Comparison of ENCODE assay signal across 38 cellular contexts in the genomic region with DNA sequence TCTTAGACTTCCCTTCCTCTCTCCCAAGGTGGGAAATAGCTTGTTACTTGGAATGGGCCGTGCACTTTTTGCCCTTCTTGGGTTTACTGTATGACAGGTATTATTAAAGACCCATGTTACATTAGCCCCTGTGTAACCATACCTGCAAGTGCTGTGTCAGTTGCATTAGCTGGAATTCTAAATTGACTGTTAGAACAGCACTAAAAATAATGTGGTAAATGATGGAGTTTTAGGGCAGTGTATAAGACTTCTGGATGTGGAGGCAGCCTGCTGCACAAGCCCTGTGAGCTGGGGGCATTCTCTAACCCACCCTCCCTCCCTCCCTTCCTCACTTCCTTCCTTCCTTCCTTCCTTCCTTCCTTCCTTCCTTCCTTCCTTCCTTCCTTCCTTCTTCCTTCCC. TPM values are rescaled to one million over a fixed set of nuclear protein-coding genes. Genes with fewer than 3 reads are reported as not detected.
"Had no signal": no experiment of that assay in that cellular context is flagged by ENCODE, and none has a peak within 500 bp of the region (broad histone marks: within the 10 kb centered on the region; RNA-seq: fewer than 3 reads in every experiment).

No MANE protein-coding gene starts in this region.

- H3K27ac Mint-ChIP-seq: activated naive CD4-positive, alpha-beta T cell treated with anti-CD3 and anti-CD28 coated beads for 36 hours; activated naive CD4-positive, alpha-beta T cell treated with anti-CD3 and anti-CD28 coated beads, Interleukin-2, amount 10 ng/mL, durations not matched to agents 7 days and 5 days; activated naive CD4-positive, alpha-beta T cell treated with anti-CD3 and anti-CD28 coated beads, Interleukin-2, amount 50 U/mL, for 24 hours; activated naive CD4-positive, alpha-beta T cell treated with anti-CD3 and anti-CD28 coated beads, Interleukin-2, amount 50 U/mL, for 72 hours; activated naive CD8-positive, alpha-beta T cell; activated naive CD8-positive, alpha-beta T cell treated with anti-CD3 and anti-CD28 coated beads for 36 hours; activated naive CD8-positive, alpha-beta T cell treated with anti-CD3 and anti-CD28 coated beads, Interleukin-2, amount 10 ng/mL, durations not matched to agents 7 days and 5 days; activated naive CD8-positive, alpha-beta T cell treated with anti-CD3 and anti-CD28 coated beads, Interleukin-2, amount 50 U/mL, for 24 hours; activated T-cell treated with anti-CD3 and anti-CD28 coated beads, Interleukin-2, amount 50 U/mL, for 24 hours; activated T-cell treated with anti-CD3 and anti-CD28 coated beads, Interleukin-2, amount 50 U/mL, for 72 hours; activated T-helper 1 cell treated with anti-CD3 and anti-CD28 coated beads, Interleukin-12 subunit alpha, Interleukin-12 subunit beta, Interleukin-2, Interleukin-4 antibody, amounts not matched to agents 30 ng/mL and 10 ng/mL and 1 ng/mL, durations not matched to agents 14 hours and 24 hours and 36 hours; activated T-helper 17 cell treated with anti-CD3 and anti-CD28 coated beads, Interleukin-2, amount 50 U/mL, for 72 hours; activated T-helper 2 cell treated with anti-CD3 and anti-CD28 coated beads, Interferon-gamma antibody, Interleukin-2, Interleukin-4, amounts not matched to agents 10 μg/mL and 5 μg/mL and 100 μg/mL, durations not matched to agents 14 hours and 24 hours and 36 hours; brain had no signal

- H3K36me3 ChIP-seq: adrenal gland, ascending aorta, brain microvascular endothelial cell, breast epithelium, cardiac muscle cell had no signal

- H3K4me1 Mint-ChIP-seq: activated naive CD4-positive, alpha-beta T cell treated with anti-CD3 and anti-CD28 coated beads, Interleukin-2, amount 10 ng/mL, durations not matched to agents 7 days and 5 days; activated naive CD4-positive, alpha-beta T cell treated with anti-CD3 and anti-CD28 coated beads, Interleukin-2, amount 50 U/mL, for 24 hours; activated naive CD8-positive, alpha-beta T cell treated with anti-CD3 and anti-CD28 coated beads for 36 hours; activated naive CD8-positive, alpha-beta T cell treated with anti-CD3 and anti-CD28 coated beads, Interleukin-2, amount 10 ng/mL, durations not matched to agents 7 days and 5 days; activated naive CD8-positive, alpha-beta T cell treated with anti-CD3 and anti-CD28 coated beads, Interleukin-2, amount 50 U/mL, for 24 hours; activated T-helper 17 cell treated with anti-CD3 and anti-CD28 coated beads, Interleukin-2, amount 50 U/mL, for 72 hours; central memory CD8-positive, alpha-beta T cell had no signal

- DNase-seq: activated effector memory CD4-positive, alpha-beta T cell treated with anti-CD3 and anti-CD28 coated beads, Interleukin-2, amount 50 U/mL, for 16 hours; activated effector memory CD4-positive, alpha-beta T cell treated with Interleukin-2 at 50 U/mL for 16 hours; activated gamma-delta T cell; activated gamma-delta T cell treated with Interleukin-2 at 50 U/mL for 16 hours; activated naive CD4-positive, alpha-beta T cell; activated naive CD4-positive, alpha-beta T cell treated with anti-CD3 and anti-CD28 coated beads for 36 hours; activated naive CD4-positive, alpha-beta T cell treated with anti-CD3 and anti-CD28 coated beads, Interleukin-2, amount 10 ng/mL, durations not matched to agents 7 days and 5 days; activated naive CD4-positive, alpha-beta T cell treated with anti-CD3 and anti-CD28 coated beads, Interleukin-2, amount 50 U/mL, for 16 hours; activated naive CD4-positive, alpha-beta T cell treated with Interleukin-2 at 50 U/mL for 16 hours; activated naive CD8-positive, alpha-beta T cell treated with anti-CD3 and anti-CD28 coated beads for 36 hours; activated naive CD8-positive, alpha-beta T cell treated with anti-CD3 and anti-CD28 coated beads, Interleukin-2, amount 10 ng/mL, durations not matched to agents 7 days and 5 days; activated naive CD8-positive, alpha-beta T cell treated with anti-CD3 and anti-CD28 coated beads, Interleukin-2, amount 50 U/mL, for 24 hours; activated T-cell treated with anti-CD3 and anti-CD28 coated beads, Interleukin-2, amount 50 U/mL, for 24 hours; activated T-cell treated with anti-CD3 and anti-CD28 coated beads, Interleukin-2, amount 50 U/mL, for 4 hours; activated T-cell treated with anti-CD3 and anti-CD28 coated beads, Interleukin-2, amount 50 U/mL, for 48 hours; activated T-cell treated with anti-CD3 and anti-CD28 coated beads, Interleukin-2, amount 50 U/mL, for 72 hours; adrenal gland; amniotic stem cell; amygdala; anterior cingulate cortex; aorta; body of pancreas; brain microvascular endothelial cell; caudate nucleus; central memory CD4-positive, alpha-beta T cell; cerebellar nuclear complex had no signal

- H3K36me3 Mint-ChIP-seq: activated naive CD4-positive, alpha-beta T cell treated with anti-CD3 and anti-CD28 coated beads, Interleukin-2, amount 10 ng/mL, durations not matched to agents 7 days and 5 days; activated naive CD4-positive, alpha-beta T cell treated with anti-CD3 and anti-CD28 coated beads, Interleukin-2, amount 50 U/mL, for 24 hours; activated naive CD8-positive, alpha-beta T cell; activated naive CD8-positive, alpha-beta T cell treated with anti-CD3 and anti-CD28 coated beads for 36 hours; activated naive CD8-positive, alpha-beta T cell treated with anti-CD3 and anti-CD28 coated beads, Interleukin-2, amount 10 ng/mL, durations not matched to agents 7 days and 5 days had no signal

- ATAC-seq: activated naive CD4-positive, alpha-beta T cell treated with anti-CD3 and anti-CD28 coated beads, Interleukin-2, amount 50 U/mL, for 72 hours; activated naive CD8-positive, alpha-beta T cell treated with anti-CD3 and anti-CD28 coated beads, Interleukin-2, amount 50 U/mL, for 24 hours; activated T-cell treated with anti-CD3 and anti-CD28 coated beads, Interleukin-2, amount 50 U/mL, for 4 hours; activated T-cell treated with anti-CD3 and anti-CD28 coated beads, Interleukin-2, amount 50 U/mL, for 72 hours; activated T-helper 17 cell treated with anti-CD3 and anti-CD28 coated beads, Interleukin-2, amount 50 U/mL, for 72 hours; body of pancreas had no signal

- H3K4me3 ChIP-seq: adrenal gland, ascending aorta, body of pancreas, breast epithelium, cardiac muscle cell had no signal

- H3K9me3 ChIP-seq: adrenal gland, body of pancreas had no signal

- H3K4me1 ChIP-seq: adrenal gland, ascending aorta, body of pancreas, breast epithelium had no signal

- H3K27me3 Mint-ChIP-seq: activated naive CD4-positive, alpha-beta T cell treated with anti-CD3 and anti-CD28 coated beads, Interleukin-2, amount 10 ng/mL, durations not matched to agents 7 days and 5 days; activated naive CD4-positive, alpha-beta T cell treated with anti-CD3 and anti-CD28 coated beads, Interleukin-2, amount 50 U/mL, for 24 hours; activated naive CD8-positive, alpha-beta T cell; activated naive CD8-positive, alpha-beta T cell treated with anti-CD3 and anti-CD28 coated beads for 36 hours; activated naive CD8-positive, alpha-beta T cell treated with anti-CD3 and anti-CD28 coated beads, Interleukin-2, amount 10 ng/mL, durations not matched to agents 7 days and 5 days; activated naive CD8-positive, alpha-beta T cell treated with anti-CD3 and anti-CD28 coated beads, Interleukin-2, amount 50 U/mL, for 24 hours; activated T-cell treated with anti-CD3 and anti-CD28 coated beads, Interleukin-2, amount 50 U/mL, for 24 hours; activated T-helper 17 cell treated with anti-CD3 and anti-CD28 coated beads, Interleukin-2, amount 50 U/mL, for 72 hours; central memory CD8-positive, alpha-beta T cell had no signal

- H3K27me3 ChIP-seq: adrenal gland, ascending aorta, body of pancreas, brain microvascular endothelial cell, breast epithelium, cardiac muscle cell had no signal

- H3K27ac ChIP-seq: adrenal gland, ascending aorta, body of pancreas, brain microvascular endothelial cell, breast epithelium, cardiac muscle cell had no signal

- H3K4me3 Mint-ChIP-seq: activated naive CD4-positive, alpha-beta T cell treated with anti-CD3 and anti-CD28 coated beads for 36 hours; activated naive CD4-positive, alpha-beta T cell treated with anti-CD3 and anti-CD28 coated beads, Interleukin-2, amount 10 ng/mL, durations not matched to agents 7 days and 5 days; activated naive CD4-positive, alpha-beta T cell treated with anti-CD3 and anti-CD28 coated beads, Interleukin-2, amount 50 U/mL, for 24 hours; activated naive CD8-positive, alpha-beta T cell; activated naive CD8-positive, alpha-beta T cell treated with anti-CD3 and anti-CD28 coated beads for 36 hours; activated naive CD8-positive, alpha-beta T cell treated with anti-CD3 and anti-CD28 coated beads, Interleukin-2, amount 10 ng/mL, durations not matched to agents 7 days and 5 days; activated naive CD8-positive, alpha-beta T cell treated with anti-CD3 and anti-CD28 coated beads, Interleukin-2, amount 50 U/mL, for 24 hours; activated T-cell treated with anti-CD3 and anti-CD28 coated beads, Interleukin-2, amount 50 U/mL, for 24 hours; activated T-cell treated with anti-CD3 and anti-CD28 coated beads, Interleukin-2, amount 50 U/mL, for 4 hours; activated T-cell treated with anti-CD3 and anti-CD28 coated beads, Interleukin-2, amount 50 U/mL, for 72 hours; activated T-helper 1 cell treated with anti-CD3 and anti-CD28 coated beads, Interleukin-12 subunit alpha, Interleukin-12 subunit beta, Interleukin-2, Interleukin-4 antibody, amounts not matched to agents 30 ng/mL and 10 ng/mL and 1 ng/mL, durations not matched to agents 14 hours and 24 hours and 36 hours; activated T-helper 17 cell treated with anti-CD3 and anti-CD28 coated beads, Interleukin-2, amount 50 U/mL, for 72 hours; brain; central memory CD8-positive, alpha-beta T cell had no signal

RNA-seq across cellular contexts. Expression of gene GALNT17, which starts 52.7 kb away (rescaled TPM):
- total RNA-seq: activated naive CD4-positive, alpha-beta T cell treated with anti-CD3 and anti-CD28 coated beads for 36 hours; activated naive CD4-positive, alpha-beta T cell treated with anti-CD3 and anti-CD28 coated beads, Interleukin-2, amount 50 U/mL, for 72 hours; activated naive CD8-positive, alpha-beta T cell treated with anti-CD3 and anti-CD28 coated beads for 36 hours; activated naive CD8-positive, alpha-beta T cell treated with anti-CD3 and anti-CD28 coated beads, Interleukin-2, amount 10 ng/mL, durations not matched to agents 7 days and 5 days; activated T-cell treated with anti-CD3 and anti-CD28 coated beads, Interleukin-2, amount 50 U/mL, for 72 hours; activated T-helper 1 cell treated with anti-CD3 and anti-CD28 coated beads, Interleukin-12 subunit alpha, Interleukin-12 subunit beta, Interleukin-2, Interleukin-4 antibody, amounts not matched to agents 30 ng/mL and 10 ng/mL and 1 ng/mL, durations not matched to agents 14 hours and 24 hours and 36 hours; activated T-helper 17 cell treated with anti-CD3 and anti-CD28 coated beads, Interleukin-2, amount 50 U/mL, for 72 hours; activated T-helper 2 cell treated with anti-CD3 and anti-CD28 coated beads, Interferon-gamma antibody, Interleukin-2, Interleukin-4, amounts not matched to agents 10 μg/mL and 5 μg/mL and 100 μg/mL, durations not matched to agents 14 hours and 24 hours and 36 hours; bronchial epithelial cell had no signal
